Comparison of ENCODE assay signal across 26 cellular contexts in the genomic region with DNA sequence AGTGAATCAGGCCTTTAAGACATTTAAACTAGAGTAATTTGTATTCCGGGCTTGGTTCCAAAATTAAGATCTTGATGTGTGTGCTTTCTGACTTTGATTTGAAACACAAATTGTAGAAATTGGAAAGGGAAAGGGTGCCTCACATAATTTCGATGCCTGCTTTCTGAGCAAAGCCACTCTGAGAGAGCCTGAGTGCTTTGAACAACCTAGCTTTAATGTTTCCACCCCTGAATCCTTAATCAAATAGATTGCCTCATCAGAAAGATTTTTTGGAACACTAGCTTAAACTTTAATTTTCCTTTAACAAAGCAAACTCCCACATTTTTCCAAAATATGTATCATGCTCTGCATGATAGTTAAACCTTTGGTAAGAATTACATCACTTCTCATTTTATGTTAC.
A peak's percentile ranks its signal among the peaks of the same experiment; 100 is the strongest.
DNase-seq lines count a peak whose midpoint lies in the region; ATAC-seq and TF ChIP-seq lines count a peak whose summit lies in the region.
"Had no signal": no experiment of that assay in that cellular context is flagged by ENCODE, and none has a peak within 500 bp of the region (broad histone marks: within the 10 kb centered on the region; RNA-seq: fewer than 3 reads in every experiment).

No MANE protein-coding gene starts in this region.

- no peak overlapping the region for H2BK15ac ChIP-seq in mesenchymal stem cell (ENCODE audit: low read depth, poor library complexity, severe bottlenecking)

- CTCF ChIA-PET in Caco-2 (lab: Charles Lee), result no interaction called here

- no peak overlapping the region for H2AFZ ChIP-seq in mesenchymal stem cell (ENCODE audit: low read depth, low read length)
- H2AFZ ChIP-seq: PC-9 had no signal

- WGBS in mesenchymal stem cell, result 92% methylated on average over 2 of the region's 2 CpGs
- WGBS in right cardiac atrium, result 50% methylated on average over 2 of the region's 2 CpGs

- no peaks in the 10 kb centered on the region for H3K9me3 Mint-ChIP-seq in Caco-2 (ENCODE audit: unreplicated experiment)
- H3K9me3 Mint-ChIP-seq: CD4-positive, alpha-beta memory T cell; H9; HFFc6 had no signal

- H3K18ac ChIP-seq in mesenchymal stem cell (ENCODE audit: low read depth in 1 of 2, low read length in 2 of 2), result no peak overlapping the region

- no peak overlapping the region for H2BK5ac ChIP-seq in mesenchymal stem cell (ENCODE audit: low read depth, low read length, poor library complexity, severe bottlenecking)

- H3K79me1 ChIP-seq in mesenchymal stem cell (replicated peaks; ENCODE audit: low read length, poor library complexity, severe bottlenecking), result no peaks in the 10 kb centered on the region

- no peak overlapping the region for H4K8ac ChIP-seq in mesenchymal stem cell (ENCODE audit: low read length)

- H3K23ac ChIP-seq in mesenchymal stem cell (ENCODE audit: low read length in 2 of 2), result no peak overlapping the region

- H3K14ac ChIP-seq in mesenchymal stem cell (ENCODE audit: low read length in 2 of 2), result no peak overlapping the region

- H3K27me3 ChIP-seq in mesenchymal stem cell (ENCODE audit: control insufficient read depth in 1 of 2, insufficient read depth in 1 of 2, low read length in 2 of 2), result no peaks in the 10 kb centered on the region
- no peaks in the 10 kb centered on the region for H3K27me3 ChIP-seq in Caco-2 (replicated peaks; ENCODE audit: control insufficient read depth, insufficient read depth, low read length)
- H3K27me3 ChIP-seq in right cardiac atrium (ENCODE audit: control insufficient read depth, insufficient read depth), result no peaks in the 10 kb centered on the region
- H3K27me3 ChIP-seq: BLaER1 treated with 17β-estradiol and CSF1 and Interleukin-3, amounts not matched to agents 10 nM and 100 nM had no signal

- no peak overlapping the region for H3K4me3 Mint-ChIP-seq in Caco-2 (ENCODE audit: unreplicated experiment)
- H3K4me3 Mint-ChIP-seq: CD4-positive, alpha-beta memory T cell; H9; HFFc6 had no signal

- no peak overlapping the region for H2BK12ac ChIP-seq in mesenchymal stem cell (ENCODE audit: low read length in 2 of 2)

- H3K36me3 ChIP-seq in mesenchymal stem cell (ENCODE audit: control insufficient read depth in 1 of 2, insufficient read depth in 2 of 2, low read depth in 1 of 2, low read length in 2 of 2) (no peaks in the 10 kb centered on the region), Caco-2 (ENCODE audit: control insufficient read depth, insufficient read depth, low read length) (no peaks in the 10 kb centered on the region)
- H3K36me3 ChIP-seq: BLaER1 treated with 17β-estradiol and CSF1 and Interleukin-3, amounts not matched to agents 10 nM and 100 nM had no signal

- BruUV-seq in Caco-2 (replicated peaks; lab: Mats Ljungman, UMichigan), result no TSS peak

- no peak for ATAC-seq in right cardiac atrium

- intact Hi-C loops in Caco-2 (cut with micrococcal nuclease; ENCODE audit: unreplicated experiment) (loop anchor here (2.0 kb wide), 2 partner anchors 425 to 465 kb away; no protein-coding TSS in a partner anchor), right cardiac atrium (cut with DNase I) (no loop called here)

- H4K91ac ChIP-seq in mesenchymal stem cell (ENCODE audit: low read length), result no peak overlapping the region

- H3K9ac ChIP-seq in mesenchymal stem cell (ENCODE audit: low read length), result peak overlapping the region; percentile 10
- H3K9ac ChIP-seq: BLaER1 treated with 17β-estradiol and CSF1 and Interleukin-3, amounts not matched to agents 10 nM and 100 nM had no signal

- H3K4ac ChIP-seq in mesenchymal stem cell (ENCODE audit: low read depth in 1 of 2, low read length in 2 of 2), result no peak overlapping the region

- no peak for TF ChIP-seq CTCF in Caco-2 (IDR thresholded peaks at IDR 0.05; ENCODE audit: insufficient read depth in 1 of 2, low read depth in 1 of 2, low read length in 1 of 2, severe bottlenecking in 1 of 2, unreplicated experiment in 1 of 2)

- DNase-seq in NCI-H2171 treated with DMSO at 0.1 percent for 48 hours (lab: John Stamatoyannopoulos, UW) (peak; percentile 2), NCI-H2171 (lab: John Stamatoyannopoulos, UW) (no peak), astrocyte of the hippocampus (ENCODE audit: low read depth, low spot score) (peak; percentile 3), mesenchymal stem cell (no peak), HT-29 (ENCODE audit: low spot score) (no peak), Caco-2 (no peak), right cardiac atrium (no peak), pons (ENCODE audit: low spot score) (no peak)
- DNase-seq: ACHN; Calu3; CD4-positive, alpha-beta memory T cell; DMS153; H9; HFFc6; KBM-7; NCI-H1092; NCI-H1436 treated with DMSO at 0.1 percent for 48 hours; NCI-H1930; NCI-H345; NCI-H524; PC-9; SHP77 treated with DMSO at 0.1 percent for 48 hours had no signal

- no peak overlapping the region for H3K27ac Mint-ChIP-seq in Caco-2 (ENCODE audit: unreplicated experiment)
- H3K27ac Mint-ChIP-seq: CD4-positive, alpha-beta memory T cell; HFFc6 had no signal

- no peaks in the 10 kb centered on the region for H3K4me1 Mint-ChIP-seq in Caco-2 (ENCODE audit: low read depth, unreplicated experiment)

- no peak overlapping the region for H3K4me2 ChIP-seq in mesenchymal stem cell (ENCODE audit: low read length, poor library complexity, severe bottlenecking)
- H3K4me2 ChIP-seq: BLaER1 treated with 17β-estradiol and CSF1 and Interleukin-3, amounts not matched to agents 10 nM and 100 nM; PC-9 had no signal

- H3K36me3 Mint-ChIP-seq in Caco-2 (ENCODE audit: insufficient read depth, unreplicated experiment), result no peaks in the 10 kb centered on the region
- H3K36me3 Mint-ChIP-seq: CD4-positive, alpha-beta memory T cell had no signal

- POLR2A ChIA-PET in Caco-2 (lab: Charles Lee), result no interaction called here

- no peaks in the 10 kb centered on the region for H3K27me3 Mint-ChIP-seq in Caco-2 (ENCODE audit: insufficient read depth, unreplicated experiment)
- H3K27me3 Mint-ChIP-seq: CD4-positive, alpha-beta memory T cell had no signal

- H3K9me3 ChIP-seq in mesenchymal stem cell (ENCODE audit: control insufficient read depth, low read length) (no peaks in the 10 kb centered on the region), Caco-2 (no peaks in the 10 kb centered on the region), right cardiac atrium (ENCODE audit: control insufficient read depth, low read length) (no peaks in the 10 kb centered on the region)
- H3K9me3 ChIP-seq: BLaER1 treated with 17β-estradiol and CSF1 and Interleukin-3, amounts not matched to agents 10 nM and 100 nM had no signal

- H3K27ac ChIP-seq in mesenchymal stem cell (ENCODE audit: low read length, poor library complexity, severe bottlenecking) (no peak overlapping the region), right cardiac atrium (ENCODE audit: low read length) (no peak overlapping the region)
- H3K27ac ChIP-seq: 22Rv1; BLaER1 treated with 17β-estradiol and CSF1 and Interleukin-3, amounts not matched to agents 10 nM and 100 nM; HL-60; PC-9; RWPE1 had no signal

- H3K4me3 ChIP-seq in mesenchymal stem cell (ENCODE audit: insufficient read depth in 1 of 2, low read depth in 1 of 2, low read length in 2 of 2) (no peak overlapping the region), Caco-2 (ENCODE audit: low read depth, low read length) (no peak overlapping the region), right cardiac atrium (ENCODE audit: low read length) (no peak overlapping the region)
- H3K4me3 ChIP-seq: BLaER1 treated with 17β-estradiol and CSF1 and Interleukin-3, amounts not matched to agents 10 nM and 100 nM; PC-9 had no signal

- H2BK120ac ChIP-seq in mesenchymal stem cell (ENCODE audit: low read depth, low read length), result no peak overlapping the region

- H2AK5ac ChIP-seq in mesenchymal stem cell (ENCODE audit: low read length, severe bottlenecking), result no peak overlapping the region

- H3K4me1 ChIP-seq in mesenchymal stem cell (ENCODE audit: control insufficient read depth, insufficient read depth, low read depth, low read length), result no peaks in the 10 kb centered on the region
- no peaks in the 10 kb centered on the region for H3K4me1 ChIP-seq in Caco-2
- no peaks in the 10 kb centered on the region for H3K4me1 ChIP-seq in right cardiac atrium (ENCODE audit: control insufficient read depth, insufficient read depth, low read length)

Comparison
In these comparisons a context has a peak if more than half of its experiments do, and no peak if none do; other contexts are left out.
1. DNase-seq: peak in NCI-H2171 treated with DMSO at 0.1 percent for 48 hours (single experiment) and astrocyte of the hippocampus (single experiment); none in NCI-H2171 (single experiment), mesenchymal stem cell (single experiment), HT-29 (single experiment), Caco-2 (0 of 2), right cardiac atrium (0 of 3) and pons (single experiment).